ENCODE assay signal across 31 cellular contexts in genomic region chr13:78593129-78593528, GRCh38. TPM values are rescaled to one million over a fixed set of nuclear protein-coding genes. Genes with fewer than 3 reads are reported as not detected.
"Had no signal": no experiment of that assay in that cellular context is flagged by ENCODE, and none has a peak within 500 bp of the region (broad histone marks: within the 10 kb centered on the region; RNA-seq: fewer than 3 reads in every experiment).

No MANE protein-coding gene starts in this region.

- H3K27ac Mint-ChIP-seq: immature natural killer cell; nephron; progenitor cell of endocrine pancreas; stimulated activated memory B cell treated with anti-CD40 and anti-IgM and Interleukin-4, amounts not matched to agents 10 μg/mL and 1 μg/mL and 100 μg/mL, for 72 hours had no signal

- H3K27me3 ChIP-seq: ovary had no signal

- H3K36me3 ChIP-seq: left lung, lower lobe of right lung, ovary, right atrium auricular region, right lobe of liver, suprapubic skin, thoracic aorta, tibial artery, upper lobe of right lung had no signal

- H3K4me3 ChIP-seq: left lung, lower lobe of right lung, ovary, right atrium auricular region, right lobe of liver, smooth muscle cell, suprapubic skin, thoracic aorta, tibial artery, upper lobe of right lung had no signal

- H3K27ac ChIP-seq: left lung, lower lobe of right lung, ovary, right atrium auricular region, right lobe of liver, suprapubic skin, thoracic aorta, tibial artery, upper lobe of right lung had no signal

- DNase-seq: hippocampal formation; immature natural killer cell; kidney; left colon; left lung; lower lobe of right lung; mammary epithelial cell; mesenchymal stem cell; occipital lobe; ovary; right lobe of liver; stimulated activated CD4-positive, alpha-beta T cell treated with anti-CD3 and anti-CD28 coated beads, Interleukin-1b, Interleukin-23, amount 100 ng/mL, for 48 hours; stimulated activated CD4-positive, alpha-beta T cell treated with anti-CD3 and anti-CD28 coated beads, Interleukin-2, amount 100 ng/mL, for 48 hours; stimulated activated CD4-positive, alpha-beta T cell treated with anti-CD3 and anti-CD28 coated beads, Interleukin-4, amount 100 ng/mL, for 4 hours; stimulated activated CD8-positive, alpha-beta memory T cell treated with anti-CD3 and anti-CD28 coated beads, Interleukin-4, amount 100 ng/mL, for 48 hours; stimulated activated naive CD8-positive, alpha-beta T cell treated with anti-CD3 and anti-CD28 coated beads, Interleukin-15, Interleukin-2, amounts not matched to agents 100 U/mL and 50 U/mL, for 24 hours; tibial artery; trophoblast cell; upper lobe of right lung had no signal

- H3K9me3 ChIP-seq: left lung, lower lobe of right lung, right atrium auricular region, right lobe of liver, suprapubic skin, thoracic aorta, tibial artery, upper lobe of right lung had no signal

- H3K36me3 Mint-ChIP-seq: immature natural killer cell; stimulated activated memory B cell treated with anti-CD40 and anti-IgM and Interleukin-4, amounts not matched to agents 10 μg/mL and 1 μg/mL and 100 μg/mL, for 72 hours had no signal

- H3K4me1 Mint-ChIP-seq: immature natural killer cell; stimulated activated memory B cell treated with anti-CD40 and anti-IgM and Interleukin-4, amounts not matched to agents 10 μg/mL and 1 μg/mL and 100 μg/mL, for 72 hours had no signal

- H3K4me3 Mint-ChIP-seq: immature natural killer cell; stimulated activated memory B cell treated with anti-CD40 and anti-IgM and Interleukin-4, amounts not matched to agents 10 μg/mL and 1 μg/mL and 100 μg/mL, for 72 hours had no signal

- ATAC-seq: left colon; left lung; lower lobe of right lung; naive thymus-derived CD8-positive, alpha-beta T cell; right lobe of liver; stimulated activated memory B cell treated with anti-CD40 and anti-IgM and Interleukin-4, amounts not matched to agents 10 μg/mL and 1 μg/mL and 100 μg/mL, for 72 hours; stimulated activated naive CD8-positive, alpha-beta T cell treated with anti-CD3 and anti-CD28 coated beads, Interleukin-15, Interleukin-2, amounts not matched to agents 100 U/mL and 50 U/mL, for 24 hours; upper lobe of right lung had no signal

- H3K9me3 Mint-ChIP-seq: neural crest cell had no signal

RNA-seq across cellular contexts. Expression of gene POU4F1, which starts 10.2 kb away (rescaled TPM):
- total RNA-seq: kidney; left lung; lower lobe of right lung; mammary epithelial cell; mucosa of gallbladder; naive thymus-derived CD8-positive, alpha-beta T cell; ovary; renal cortical epithelial cell; right atrium auricular region; smooth muscle cell; subcutaneous adipose tissue; upper lobe of right lung had no signal
- polyA plus RNA-seq: immature natural killer cell; mammary epithelial cell; naive thymus-derived CD8-positive, alpha-beta T cell; smooth muscle cell had no signal
